Comparison of ENCODE assay signal across 28 cellular contexts in the genomic region with DNA sequence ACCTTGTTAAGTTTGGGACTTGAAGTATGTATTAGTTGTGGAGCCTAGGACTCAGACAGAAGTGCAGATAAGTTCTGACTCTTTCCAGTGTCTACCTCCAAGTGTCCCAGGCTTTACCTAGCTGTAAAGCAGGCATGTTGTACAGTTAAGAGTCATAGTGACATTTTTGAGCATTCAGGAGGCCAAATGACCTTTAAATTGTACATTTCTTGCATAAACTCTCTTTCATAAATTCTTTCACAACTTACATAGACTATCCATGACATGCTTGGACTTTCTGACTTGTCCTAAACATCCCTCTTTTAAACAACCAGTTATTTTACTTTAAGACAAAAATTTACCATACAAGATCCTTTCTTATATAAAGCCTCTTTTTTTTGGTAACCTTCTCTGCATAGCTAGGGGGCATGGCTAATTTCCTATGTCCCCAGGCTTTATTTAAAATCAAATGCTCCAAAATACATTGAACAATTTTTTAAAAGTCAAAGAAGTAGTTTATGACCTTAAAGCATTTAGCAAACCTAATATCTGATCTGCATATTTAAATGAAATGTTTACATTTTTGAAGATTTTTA. TPM values are rescaled to one million over a fixed set of nuclear protein-coding genes. Genes with fewer than 3 reads are reported as not detected.
A peak's percentile ranks its signal among the peaks of the same experiment; 100 is the strongest.
DNase-seq lines count a peak whose midpoint lies in the region; ATAC-seq, FAIRE-seq and TF ChIP-seq lines count a peak whose summit lies in the region.
"Had no signal": no experiment of that assay in that cellular context is flagged by ENCODE, and none has a peak within 500 bp of the region (broad histone marks: within the 10 kb centered on the region; RNA-seq: fewer than 3 reads in every experiment).

No MANE protein-coding gene starts in this region.

- no peaks in the 10 kb centered on the region for H4K20me1 ChIP-seq in K562 (replicated peaks; ENCODE audit: control insufficient read depth, insufficient read depth, low read length)

- H2BK12ac ChIP-seq in neuronal stem cell (ENCODE audit: low read length), result no peak overlapping the region

- no peak for FAIRE-seq in K562 (lab: Jason Lieb, UNC)

- DNase-seq in DMS53 (lab: John Stamatoyannopoulos, UW), result peak; percentile 43
- no peak for DNase-seq in DMS53 treated with DMSO at 0.1 percent for 48 hours (lab: John Stamatoyannopoulos, UW; ENCODE audit: unreplicated experiment)
- peak; percentile 2 to 13 for DNase-seq in Kasumi-1 (lab: John Stamatoyannopoulos, UW)
- no peak for DNase-seq in K562 (ENCODE audit: extremely low read depth in 1 of 4, low spot score in 3 of 4)
- peak; percentile 11 for DNase-seq in neuronal stem cell (ENCODE audit: low spot score)
- no peak for DNase-seq in NOMO-1 treated with DMSO at 0.1 percent for 48 hours (lab: John Stamatoyannopoulos, UW; ENCODE audit: unreplicated experiment)
- DNase-seq in GDM1 (lab: John Stamatoyannopoulos, UW), result no peak
- no peak for DNase-seq in dorsolateral prefrontal cortex
- DNase-seq: 8988T; activated CD4-positive, alpha-beta T cell treated with anti-CD3 and anti-CD28 coated beads for 36 hours; activated CD8-positive, alpha-beta memory T cell treated with anti-CD3 and anti-CD28 coated beads for 24 hours; activated naive CD4-positive, alpha-beta T cell treated with anti-CD3 and anti-CD28 coated beads, Interleukin-2, amount 50 U/mL, for 16 hours; activated T-cell treated with anti-CD3 and anti-CD28 coated beads, Interleukin-2, amount 50 U/mL, for 24 hours; amygdala; BE2C; glutamatergic neuron; HCEC 1CT; NCI-H1436; NCI-H2107; NCI-H446 treated with DMSO at 0.1 percent for 48 hours; posterior cingulate gyrus; sigmoid colon; stimulated activated CD4-positive, alpha-beta T cell treated with anti-CD3 and anti-CD28 coated beads, Interleukin-15, amount 100 ng/mL, for 24 hours; stimulated activated naive CD8-positive, alpha-beta T cell treated with anti-CD3 and anti-CD28 coated beads, Interleukin-15, amount 100 ng/mL, for 72 hours; T-helper 17 cell; thyroid gland had no signal

- H2BK15ac ChIP-seq in neuronal stem cell (ENCODE audit: low read length), result no peak overlapping the region

- H3K9ac ChIP-seq in K562 (ENCODE audit: insufficient read depth in 1 of 2, low read depth in 2 of 2, low read length in 2 of 2), result no peak overlapping the region
- H3K9ac ChIP-seq in neuronal stem cell (ENCODE audit: low read depth, low read length, poor library complexity), result no peak overlapping the region

- no peak overlapping the region for H4K8ac ChIP-seq in neuronal stem cell (ENCODE audit: low read depth, low read length)

- TF ChIP-seq CTCF in K562 (IDR thresholded peaks at IDR 0.05 in 2 of 3, conservative IDR thresholded peaks at IDR 0.05 in 1 of 3; ENCODE audit: insufficient read depth in 2 of 3, low read depth in 1 of 3, low read length in 3 of 3) (no peak), dorsolateral prefrontal cortex (IDR thresholded peaks at IDR 0.05 in 54 of 56, conservative IDR thresholded peaks at IDR 0.05 in 2 of 56; ENCODE audit: low read depth in 1 of 56, partially characterized antibody in 56 of 56) (no peak)

- H3K4me1 ChIP-seq in K562 (replicated peaks in 1 of 2; ENCODE audit: control insufficient read depth in 2 of 2, insufficient read depth in 2 of 2, low read length in 2 of 2) (no peaks in the 10 kb centered on the region), neuronal stem cell (ENCODE audit: control insufficient read depth in 2 of 2, insufficient read depth in 1 of 2, low read depth in 1 of 2, low read length in 2 of 2) (no peaks in the 10 kb centered on the region)
- H3K4me1 ChIP-seq: BE2C, sigmoid colon had no signal

- no TSS peak for BruUV-seq in K562 (replicated peaks; lab: Mats Ljungman, UMichigan)

- H3K4me3 ChIP-seq in K562 (no peak overlapping the region), neuronal stem cell (ENCODE audit: low read length in 2 of 2) (no peak overlapping the region), dorsolateral prefrontal cortex (no peak overlapping the region)
- H3K4me3 ChIP-seq: cardiac muscle cell, sigmoid colon, thyroid gland had no signal

- no peak overlapping the region for H3K18ac ChIP-seq in neuronal stem cell (ENCODE audit: low read length)

- in situ Hi-C loops in K562 (cut with MboI), result no loop called here

- no peak overlapping the region for H3K27ac ChIP-seq in K562 (ENCODE audit: extremely low read depth, low read depth, low read length)
- H3K27ac ChIP-seq in neuronal stem cell (replicated peaks; ENCODE audit: low read length), result no peak overlapping the region
- no peak overlapping the region for H3K27ac ChIP-seq in dorsolateral prefrontal cortex
- H3K27ac ChIP-seq: cardiac muscle cell, sigmoid colon, thyroid gland had no signal

- H3K9me3 ChIP-seq in K562 (replicated peaks; ENCODE audit: control insufficient read depth, insufficient read depth, low read depth, low read length) (no peaks in the 10 kb centered on the region), neuronal stem cell (replicated peaks in 1 of 2; ENCODE audit: control insufficient read depth in 2 of 2, insufficient read depth in 1 of 2, low read depth in 1 of 2, low read length in 2 of 2) (peaks cover 5 to 10% of the 10 kb centered on the region in 2 donors)
- H3K9me3 ChIP-seq: BE2C, sigmoid colon, thyroid gland had no signal

- H3K4me2 ChIP-seq in K562 (ENCODE audit: insufficient read depth, low read length) (no peak overlapping the region), neuronal stem cell (ENCODE audit: insufficient read depth, low read length, poor library complexity, severe bottlenecking) (no peak overlapping the region)

- CTCF ChIA-PET in K562 (lab: Yijun Ruan, JAX; ENCODE audit: low intra/inter-chr PET ratio), result no interaction called here

- POLR2A ChIA-PET in K562 (lab: Yijun Ruan, JAX), result no interaction called here

- no peak overlapping the region for H2AK5ac ChIP-seq in neuronal stem cell (ENCODE audit: low read depth, low read length)

- no peaks in the 10 kb centered on the region for H3K79me2 ChIP-seq in K562 (ENCODE audit: control insufficient read depth, insufficient read depth, low read length)

- TF ChIP-seq POLR2A in K562 (conservative IDR thresholded peaks at IDR 0.05), result no peak

- TF ChIP-seq RAD21 in K562 (CRISPR knock-in tag; conservative IDR thresholded peaks at IDR 0.05 in 1 of 2, IDR thresholded peaks at IDR 0.05 in 1 of 2), result no peak

- no peak overlapping the region for H3K14ac ChIP-seq in neuronal stem cell (ENCODE audit: low read length)

- H2AFZ ChIP-seq in K562 (ENCODE audit: low read depth, low read length) (no peak overlapping the region), neuronal stem cell (ENCODE audit: low read length) (no peak overlapping the region)

- no peak overlapping the region for H2BK5ac ChIP-seq in neuronal stem cell (ENCODE audit: low read length)

- H3K79me1 ChIP-seq in neuronal stem cell (ENCODE audit: low read depth, low read length), result no peaks in the 10 kb centered on the region

- H3K36me3 ChIP-seq in K562 (ENCODE audit: control insufficient read depth, insufficient read depth, low read length), result no peaks in the 10 kb centered on the region
- no peaks in the 10 kb centered on the region for H3K36me3 ChIP-seq in neuronal stem cell (replicated peaks in 1 of 2; ENCODE audit: control insufficient read depth in 2 of 2, insufficient read depth in 2 of 2, low read length in 2 of 2)
- H3K36me3 ChIP-seq: BE2C, cardiac muscle cell, sigmoid colon, thyroid gland had no signal

- H3K4ac ChIP-seq in neuronal stem cell (ENCODE audit: low read length), result no peak overlapping the region

- H3K27me3 ChIP-seq in K562 (ENCODE audit: control insufficient read depth in 2 of 2, insufficient read depth in 2 of 2, low read length in 2 of 2) (no peaks in the 10 kb centered on the region), neuronal stem cell (ENCODE audit: control insufficient read depth in 3 of 3, insufficient read depth in 3 of 3, low read depth in 1 of 3, low read length in 3 of 3) (no peaks in the 10 kb centered on the region), dorsolateral prefrontal cortex (no peaks in the 10 kb centered on the region)
- H3K27me3 ChIP-seq: BE2C, cardiac muscle cell, sigmoid colon, thyroid gland had no signal

- no peaks in the 10 kb centered on the region for H3K9me1 ChIP-seq in K562 (ENCODE audit: control insufficient read depth, insufficient read depth, low read length)

- H2BK120ac ChIP-seq in neuronal stem cell (ENCODE audit: low read depth, low read length), result no peak overlapping the region

- TF ChIP-seq EP300 in K562 (IDR thresholded peaks at IDR 0.05; ENCODE audit: low read length), result no peak

- no peak overlapping the region for H3K23ac ChIP-seq in neuronal stem cell (ENCODE audit: low read depth, low read length, poor library complexity)

- H4K91ac ChIP-seq in neuronal stem cell (ENCODE audit: low read depth, low read length, poor library complexity), result no peak overlapping the region

- intact Hi-C loops in K562 (cut with micrococcal nuclease) (no loop called here), dorsolateral prefrontal cortex (cut with DNase I) (no loop called here)

- ATAC-seq in K562, result no peak
- ATAC-seq: activated CD4-positive, alpha-beta T cell treated with anti-CD3 and anti-CD28 coated beads for 36 hours; stimulated activated naive CD8-positive, alpha-beta T cell treated with anti-CD3 and anti-CD28 coated beads, Interleukin-15, amount 100 ng/mL, for 72 hours; T-helper 17 cell had no signal

TF ChIP-seq in K562, 482 proteins besides CTCF, POLR2A, EP300 and RAD21 (continues in another document):
- peak; percentile 42 for TF ChIP-seq ZFP36 (IDR thresholded peaks at IDR 0.05; ENCODE audit: low read depth, low read length, partially characterized antibody)

RNA-seq across cellular contexts. Expression of a gene that starts 40.1 kb away (rescaled TPM):
- 18.9 and 22.2 TPM in 2 replicates for total RNA-seq in K562 (2011; cell fraction: chromatin; rRNA removed; ENCODE audit: low replicate concordance)
- 10.5 and 12.2 TPM in 2 replicates for total RNA-seq in K562 (2011; cell fraction: nucleolus; rRNA removed)
- 17.8 and 20.5 TPM in 2 replicates for total RNA-seq in K562 (2011; cell fraction: nucleoplasm; rRNA removed)
- 4.4 and 5.1 TPM in 2 replicates for total RNA-seq in K562 (2014; rRNA removed)
- 9.3 and 10.2 TPM in 2 replicates for total RNA-seq in K562 (2014; rRNA removed; fragmentation: Illumina TruSeq; extraction: Trizol)
- total RNA-seq in K562 (2015; rRNA removed; fragmentation: Illumina TruSeq; extraction: Trizol), result 10.0 and 10.7 TPM in 2 replicates
- 6.0 and 7.5 TPM in 2 replicates for total RNA-seq in K562 (2021)
- 0.49 and 7.5 TPM in 2 replicates for polyA plus RNA-seq in K562 (2011; rRNA removed)
- polyA plus RNA-seq in K562 (2011; cell fraction: cytosol; rRNA removed), result 0.31 and 3.7 TPM in 2 replicates
- 0.27 and 5.1 TPM in 2 replicates for polyA plus RNA-seq in K562 (2011; cell fraction: nucleus; rRNA removed)
- 5.6 and 6.9 TPM in 2 replicates for polyA plus RNA-seq in K562 (2012)
- 7.3 and 7.4 TPM in 2 replicates for polyA plus RNA-seq in K562 (2014; fragmentation: Illumina TruSeq; extraction: Trizol)
- polyA plus RNA-seq in K562 (2014; fragmentation: Nextera tagmentation; extraction: Ambion mirVana), result 1 to 10 TPM; 5.4 to 5.9 TPM
- polyA plus RNA-seq in K562 (2014; rRNA removed), result 3.0 and 6.2 TPM in 2 replicates
- polyA minus RNA-seq in K562 (2011; rRNA and poly(A)+ RNA removed), result 0.81 and 17.9 TPM in 2 replicates
- 0.27 and 9.7 TPM in 2 replicates for polyA minus RNA-seq in K562 (2011; cell fraction: cytosol; rRNA and poly(A)+ RNA removed)
- 1.00 and 8.2 TPM in 2 replicates for polyA minus RNA-seq in K562 (2011; cell fraction: nucleus; rRNA and poly(A)+ RNA removed)
- 0.64 TPM for polyA plus RNA-seq in neuronal stem cell (2013, experiment 1 of 2)
- polyA plus RNA-seq in neuronal stem cell (2013, experiment 2 of 2), result 0.76 TPM
- 100 to 1,000 TPM in 30 of 120 experiments, 10 to 100 TPM in 90; 13.0 to 301 (median 73.0) TPM for total RNA-seq in dorsolateral prefrontal cortex
- total RNA-seq: lung microvascular endothelial cell had no signal

Comparison
In these comparisons a context has a peak if more than half of its experiments do, and no peak if none do; other contexts are left out.
1. DNase-seq: peak in DMS53 (single experiment), Kasumi-1 (2 of 2) and neuronal stem cell (single experiment); none in DMS53 treated with DMSO at 0.1 percent for 48 hours (single experiment), K562 (0 of 4), NOMO-1 treated with DMSO at 0.1 percent for 48 hours (single experiment), GDM1 (single experiment) and dorsolateral prefrontal cortex (0 of 10).